Comparison of ENCODE assay signal across 1 cellular context in the genomic region with DNA sequence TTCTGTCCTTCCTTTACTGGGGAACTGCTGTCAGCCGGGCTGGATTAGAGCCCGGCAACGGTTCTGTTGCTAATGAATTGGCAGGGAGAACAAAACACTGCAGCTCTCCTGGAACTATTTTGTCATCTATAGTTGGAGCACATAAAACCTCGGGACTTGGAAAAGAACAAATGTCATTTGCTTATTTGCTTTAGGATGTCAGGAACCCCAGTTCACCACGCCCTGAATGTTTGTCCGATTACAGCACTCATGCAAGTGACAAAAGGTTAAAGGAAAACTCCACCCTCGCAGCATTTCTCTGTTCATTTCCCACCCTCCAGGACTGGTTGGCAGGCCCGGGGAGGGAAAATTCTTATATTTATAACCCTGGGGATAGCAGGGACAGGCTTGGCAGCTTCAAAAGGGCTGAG.
TF ChIP-seq lines count a peak whose summit lies in the region.

No MANE protein-coding gene starts in this region.

TF ChIP-seq in SK-N-SH treated with all-trans-retinoic acid at 6 μM for 48 hours, 23 proteins besides CTCF, POLR2A, EP300 and RAD21 (continued from another document):
- TF ChIP-seq, protein P1, sequence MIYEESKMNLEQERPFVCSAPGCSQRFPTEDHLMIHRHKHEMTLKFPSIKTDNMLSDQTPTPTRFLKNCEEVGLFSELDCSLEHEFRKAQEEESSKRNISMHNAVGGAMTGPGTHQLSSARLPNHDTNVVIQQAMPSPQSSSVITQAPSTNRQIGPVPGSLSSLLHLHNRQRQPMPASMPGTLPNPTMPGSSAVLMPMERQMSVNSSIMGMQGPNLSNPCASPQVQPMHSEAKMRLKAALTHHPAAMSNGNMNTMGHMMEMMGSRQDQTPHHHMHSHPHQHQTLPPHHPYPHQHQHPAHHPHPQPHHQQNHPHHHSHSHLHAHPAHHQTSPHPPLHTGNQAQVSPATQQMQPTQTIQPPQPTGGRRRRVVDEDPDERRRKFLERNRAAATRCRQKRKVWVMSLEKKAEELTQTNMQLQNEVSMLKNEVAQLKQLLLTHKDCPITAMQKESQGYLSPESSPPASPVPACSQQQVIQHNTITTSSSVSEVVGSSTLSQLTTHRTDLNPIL (CRISPR knock-in tag; IDR thresholded peaks at IDR 0.05; ENCODE audit: low read depth) = no peak
